ENCODE assay signal across 8 cellular contexts in genomic region chr16:2047330-2048115, GRCh38. TPM values are rescaled to one million over a fixed set of nuclear protein-coding genes. Genes with fewer than 3 reads are reported as not detected.
A peak's percentile ranks its signal among the peaks of the same experiment; 100 is the strongest.
DNase-seq lines count a peak whose midpoint lies in the region; ATAC-seq, FAIRE-seq and TF ChIP-seq lines count a peak whose summit lies in the region.

TSS of gene NTHL1 (minus strand) at chr16:2047834. CDS start at chr16:2047823, 11 bp downstream.
TSS of gene TSC2 (plus strand) at chr16:2047985. CDS start at chr16:2048616, 631 bp downstream.

- 0 out of 2 replicates have a peak, but pooled peaks have one; percentile 35 for TF ChIP-seq POLR2A in GM12891 (IDR thresholded peaks at IDR 0.05; ENCODE audit: low read depth, low read length)
- TF ChIP-seq POLR2A in prostate gland (IDR thresholded peaks at IDR 0.05): no peak

- peaks cover 24% of the 10 kb centered on the region for H3K36me3 ChIP-seq in left ventricle myocardium inferior
- H3K36me3 ChIP-seq in prostate gland: no peaks in the 10 kb centered on the region
- no peaks in the 10 kb centered on the region for H3K36me3 ChIP-seq in urinary bladder (ENCODE audit: insufficient read depth)

- H3K27me3 ChIP-seq in left ventricle myocardium inferior (ENCODE audit: low read depth) (no peaks in the 10 kb centered on the region), prostate gland (replicated peaks; ENCODE audit: insufficient read depth) (no peaks in the 10 kb centered on the region)

- peak; percentile 98 for FAIRE-seq in GM12891 (lab: Jason Lieb, UNC)

- H3K4me3 ChIP-seq in left ventricle myocardium inferior (peak within 1 kb of the TSS; percentile 91), prostate gland (peak within 1 kb of the TSS; percentile 91), urinary bladder (ENCODE audit: low read depth, low read length) (peak within 1 kb of the TSS; percentile 74)

- H3K4me1 ChIP-seq in left ventricle myocardium inferior: peaks cover 67% of the 10 kb centered on the region
- peaks cover 9% of the 10 kb centered on the region for H3K4me1 ChIP-seq in prostate gland (replicated peaks)
- H3K4me1 ChIP-seq in urinary bladder (ENCODE audit: insufficient read depth): no peaks in the 10 kb centered on the region

- no peaks in the 10 kb centered on the region for H3K9me3 ChIP-seq in left ventricle myocardium inferior (replicated peaks)
- no peaks in the 10 kb centered on the region for H3K9me3 ChIP-seq in prostate gland

- intact Hi-C loops in left ventricle myocardium inferior (cut with micrococcal nuclease) (no loop called here), prostate gland (cut with DNase I) (no loop called here)

- whole genome bisulfite sequencing in prostate gland: under 1% methylated on average over 57 of the region's 81 CpGs
- under 1% methylated on average over 81 of the region's 81 CpGs for WGBS in urinary bladder

- DNase-seq in GM12891 (ENCODE audit: insufficient read length, low spot score) (peak; percentile 100), NCI-H146 (lab: John Stamatoyannopoulos, UW) (peak; percentile 98), T-helper 1 cell (peak; percentile 85 to 94 (median 89)), amniotic epithelial cell (ENCODE audit: low read depth) (peak; percentile 93), left ventricle myocardium inferior (peak; percentile 97), prostate gland (ENCODE audit: low spot score) (peak; percentile 97)

- TF ChIP-seq CTCF in left ventricle myocardium inferior (IDR thresholded peaks at IDR 0.05; ENCODE audit: borderline replicate concordance) (peak; percentile 51), prostate gland (IDR thresholded peaks at IDR 0.05) (peak; percentile 29 to 91 (median 66))

- peak within 1 kb of the TSS; percentile 96 for H3K27ac ChIP-seq in left ventricle myocardium inferior (replicated peaks)
- peak within 1 kb of the TSS; percentile 66 to 73 for H3K27ac ChIP-seq in prostate gland
- no peak within 1 kb of the TSS for H3K27ac ChIP-seq in urinary bladder (ENCODE audit: low read depth)

- peak; percentile 94 for ATAC-seq in HG02798 (IDR thresholded peaks at IDR 0.05; ENCODE audit: poor library complexity, unreplicated experiment)

TF ChIP-seq in GM12891, 5 proteins besides CTCF, POLR2A, EP300 and RAD21:
- TF ChIP-seq TAF1 (IDR thresholded peaks at IDR 0.05; ENCODE audit: low read depth, low read length): no peak
- TF ChIP-seq PAX5 (IDR thresholded peaks at IDR 0.05; ENCODE audit: insufficient read depth, low read length, severe bottlenecking): peak; percentile 55

RNA-seq across cellular contexts. Expression of gene NTHL1, which starts in this region (rescaled TPM):
- polyA plus RNA-seq in GM12891 (2012; ENCODE audit: low read depth, missing spikeins): 15.1 TPM
- total RNA-seq in left ventricle myocardium inferior: 21.7 TPM
- 10 to 100 TPM; 16.4 to 24.9 TPM for total RNA-seq in prostate gland
- total RNA-seq in urinary bladder: 13.7 TPM
- polyA plus RNA-seq in urinary bladder: 28.5 TPM

RNA-seq across cellular contexts. Expression of gene TSC2, which starts in this region (rescaled TPM):
- 32.2 TPM for polyA plus RNA-seq in GM12891 (2012; ENCODE audit: low read depth, missing spikeins)
- total RNA-seq in left ventricle myocardium inferior: 80.1 TPM
- 100 to 1,000 TPM in 1 of 2 donors, 10 to 100 TPM in 1; 86.3 to 168 TPM for total RNA-seq in prostate gland
- total RNA-seq in urinary bladder: 50.2 TPM
- 55.9 TPM for polyA plus RNA-seq in urinary bladder
